In the genomic region with DNA sequence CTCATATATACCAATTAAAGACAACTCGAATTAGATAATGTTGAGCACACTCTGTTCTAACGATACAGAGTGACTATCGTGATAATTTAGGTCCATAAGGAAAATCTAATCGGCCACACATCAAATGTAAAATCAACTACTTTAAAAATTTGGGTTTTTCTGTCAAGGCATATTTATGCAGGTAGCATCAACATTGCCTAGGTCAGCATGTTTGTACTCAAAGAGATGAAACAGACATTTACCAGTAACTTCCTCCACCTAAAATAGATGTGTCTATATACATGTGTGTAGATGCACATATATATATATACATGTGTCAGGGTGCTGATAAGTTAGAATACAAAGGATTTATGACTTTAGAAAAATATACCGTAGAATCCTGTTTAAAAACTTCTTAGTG, we compare ENCODE assay signal across 27 cellular contexts.
"Had no signal": no experiment of that assay in that cellular context is flagged by ENCODE, and none has a peak within 500 bp of the region (broad histone marks: within the 10 kb centered on the region; RNA-seq: fewer than 3 reads in every experiment).

No MANE protein-coding gene starts in this region.

- H3K9me3 Mint-ChIP-seq: mesothelial cell of epicardium, naive B cell had no signal

- H3K4me3 Mint-ChIP-seq: mesothelial cell of epicardium, naive B cell had no signal

- DNase-seq: dermis blood vessel endothelial cell; dorsolateral prefrontal cortex; effector CD4-positive, alpha-beta T cell; effector memory CD4-positive, alpha-beta T cell; erythroblast; esophagus squamous epithelium; foreskin fibroblast; foreskin melanocyte; gastrocnemius medialis; glutamatergic neuron; head of caudate nucleus; heart right ventricle; hippocampal formation; left cardiac atrium; left lung; left ventricle myocardium superior; lower lobe of right lung; mesenchymal stem cell; mucosa of descending colon; naive B cell had no signal

- H3K27ac Mint-ChIP-seq: mesothelial cell of epicardium had no signal

- FAIRE-seq: colon, islet of Langerhans, keratinocyte had no signal

- H3K9me3 ChIP-seq: esophagus squamous epithelium, gastrocnemius medialis, heart right ventricle, left lung, lower lobe of right lung, mucosa of descending colon had no signal

- H3K4me3 ChIP-seq: coronary artery, dorsolateral prefrontal cortex, esophagus squamous epithelium, gastrocnemius medialis, heart right ventricle, left lung, lower lobe of right lung, mucosa of descending colon had no signal

- H3K27me3 ChIP-seq: dorsolateral prefrontal cortex, esophagus squamous epithelium, gastrocnemius medialis, heart right ventricle, left lung had no signal

- H3K27ac ChIP-seq: coronary artery, dorsolateral prefrontal cortex, epithelial cell of prostate, esophagus squamous epithelium, gastrocnemius medialis, heart right ventricle, left lung, lower lobe of right lung had no signal

- H3K4me1 Mint-ChIP-seq: mesothelial cell of epicardium, naive B cell had no signal

- H3K4me1 ChIP-seq: esophagus squamous epithelium, gastrocnemius medialis, heart right ventricle, left lung, lower lobe of right lung had no signal

- ATAC-seq: esophagus mucosa, gastrocnemius medialis, heart right ventricle, left cardiac atrium, left lung, left ventricle myocardium superior, lower lobe of right lung, mucosa of descending colon had no signal

- H3K27me3 Mint-ChIP-seq: naive B cell had no signal
